15 cellular contexts compared by ENCODE assay signal in the genomic region with DNA sequence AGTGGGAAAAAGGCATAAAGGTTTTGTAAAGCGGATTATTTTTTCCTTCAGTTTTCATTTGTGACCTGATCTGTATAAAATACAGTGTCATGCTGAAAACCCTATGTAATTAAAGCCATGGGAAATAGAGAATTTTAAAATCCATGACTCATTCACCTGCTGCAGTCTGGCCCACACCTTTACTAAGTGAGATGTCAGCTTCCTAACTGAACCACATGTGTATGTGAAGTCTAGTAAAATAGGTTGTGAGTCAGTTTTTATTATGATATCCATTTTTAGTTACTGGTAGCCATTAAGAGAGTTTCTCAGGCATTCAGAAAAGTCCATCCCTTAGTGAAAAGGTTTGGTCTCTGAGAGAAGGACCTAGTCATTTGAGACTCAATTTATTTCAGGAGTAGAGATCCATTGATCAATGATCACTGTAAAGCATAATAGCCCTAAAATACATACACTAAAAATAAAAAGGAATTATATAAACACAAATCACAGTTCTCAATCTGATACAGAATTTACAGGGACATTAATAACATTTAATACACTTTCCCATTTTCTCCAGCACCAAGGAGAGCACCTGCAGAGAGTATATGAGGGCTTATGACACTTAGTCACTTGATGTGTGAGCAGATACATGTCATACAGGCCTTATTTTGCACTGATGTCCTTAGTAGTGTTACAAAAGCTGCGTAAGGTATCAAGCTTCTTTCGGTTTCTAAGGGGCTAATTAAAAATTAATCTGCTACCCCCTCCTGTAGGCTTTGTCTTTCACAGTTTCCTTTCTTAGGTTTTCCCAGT.
DNase-seq lines count a peak whose midpoint lies in the region; ATAC-seq, FAIRE-seq and TF ChIP-seq lines count a peak whose summit lies in the region.
"Had no signal": no experiment of that assay in that cellular context is flagged by ENCODE, and none has a peak within 500 bp of the region (broad histone marks: within the 10 kb centered on the region; RNA-seq: fewer than 3 reads in every experiment).

No MANE protein-coding gene starts in this region.

- RAD21 ChIA-PET in HCT116 (lab: Charles Lee; ENCODE audit: low non-redundant PET in 1 of 2, low total read pairs in 2 of 2, uncharacterized antibody in 2 of 2, unreplicated experiment in 2 of 2): no interaction called here

- H3K4me3 ChIP-seq in HCT116 (replicated peaks in 1 of 2; ENCODE audit: low read depth in 1 of 2, low read length in 2 of 2): no peak overlapping the region
- H3K4me3 ChIP-seq: colonic mucosa, lung had no signal

- no peaks in the 10 kb centered on the region for H3K9me3 ChIP-seq in HCT116 (ENCODE audit: control insufficient read depth in 1 of 2, insufficient read depth in 1 of 2, low read depth in 1 of 2, low read length in 2 of 2)
- H3K9me3 ChIP-seq: colonic mucosa had no signal

- no peak for FAIRE-seq in GM12891 (lab: Jason Lieb, UNC)

- no peak overlapping the region for H3K4me2 ChIP-seq in HCT116 (ENCODE audit: low read length)

- no peaks in the 10 kb centered on the region for H3K9me3 Mint-ChIP-seq in activated CD8-positive, alpha-beta memory T cell treated with anti-CD3 and anti-CD28 coated beads, Interleukin-2, amount 10 ng/mL, durations not matched to agents 7 days and 5 days (ENCODE audit: low read depth)
- H3K9me3 Mint-ChIP-seq: activated T-helper 2 cell treated with anti-CD3 and anti-CD28 coated beads, Interferon-gamma antibody, Interleukin-2, Interleukin-4, amounts not matched to agents 10 μg/mL and 5 μg/mL and 100 μg/mL, durations not matched to agents 14 hours and 24 hours and 36 hours had no signal

- no peaks in the 10 kb centered on the region for H3K9me2 ChIP-seq in HCT116 (ENCODE audit: insufficient read depth)

- H3K27me3 Mint-ChIP-seq in activated CD8-positive, alpha-beta memory T cell treated with anti-CD3 and anti-CD28 coated beads, Interleukin-2, amount 10 ng/mL, durations not matched to agents 7 days and 5 days: no peaks in the 10 kb centered on the region

- no peak overlapping the region for H3K9ac ChIP-seq in HCT116 (ENCODE audit: low read length)

- no peak overlapping the region for H2AFZ ChIP-seq in HCT116 (ENCODE audit: low read depth, low read length, poor library complexity, severe bottlenecking)

- no peak for TF ChIP-seq CTCF in HCT116 (IDR thresholded peaks at IDR 0.05 in 2 of 3, conservative IDR thresholded peaks at IDR 0.05 in 1 of 3; ENCODE audit: borderline replicate concordance in 1 of 3, insufficient read depth in 1 of 3, low read depth in 2 of 3, low read length in 2 of 3)

- H3K4me1 ChIP-seq in HCT116 (ENCODE audit: control insufficient read depth in 1 of 2, insufficient read depth in 2 of 2, low read length in 2 of 2): peaks cover 0 to 7% of the 10 kb centered on the region in 2 experiments; a peak in 2 of 4 replicates
- H3K4me1 ChIP-seq: colonic mucosa had no signal

- H3K27ac ChIP-seq in HCT116 (ENCODE audit: low read depth, low read length): no peak overlapping the region
- H3K27ac ChIP-seq: colonic mucosa had no signal

- no peaks in the 10 kb centered on the region for H3K4me1 Mint-ChIP-seq in activated CD8-positive, alpha-beta memory T cell treated with anti-CD3 and anti-CD28 coated beads, Interleukin-2, amount 10 ng/mL, durations not matched to agents 7 days and 5 days

- POLR2A ChIA-PET in HCT116 (lab: Charles Lee): no interaction called here

- CTCF ChIA-PET in HCT116 (lab: Charles Lee): no interaction called here
- CTCF ChIA-PET in activated CD8-positive, alpha-beta memory T cell treated with anti-CD3 and anti-CD28 coated beads, Interleukin-2, amount 10 ng/mL, durations not matched to agents 7 days and 5 days (lab: Charles Lee): interaction anchor here (1.5 kb wide), 2 partner anchors 11 to 99 kb away, joined by 3 read pairs; no protein-coding TSS in a partner anchor

- no peaks in the 10 kb centered on the region for H4K20me1 ChIP-seq in HCT116 (ENCODE audit: insufficient read depth)

- TF ChIP-seq RAD21 in HCT116 (IDR thresholded peaks at IDR 0.05; ENCODE audit: low read depth): no peak

- no peak overlapping the region for H3K4me3 Mint-ChIP-seq in activated CD8-positive, alpha-beta memory T cell treated with anti-CD3 and anti-CD28 coated beads, Interleukin-2, amount 10 ng/mL, durations not matched to agents 7 days and 5 days

- H3K36me3 Mint-ChIP-seq in activated CD8-positive, alpha-beta memory T cell treated with anti-CD3 and anti-CD28 coated beads, Interleukin-2, amount 10 ng/mL, durations not matched to agents 7 days and 5 days: peaks cover 17% of the 10 kb centered on the region

- no peak overlapping the region for H3K27ac Mint-ChIP-seq in activated CD8-positive, alpha-beta memory T cell treated with anti-CD3 and anti-CD28 coated beads, Interleukin-2, amount 10 ng/mL, durations not matched to agents 7 days and 5 days
- H3K27ac Mint-ChIP-seq: activated T-helper 2 cell treated with anti-CD3 and anti-CD28 coated beads, Interferon-gamma antibody, Interleukin-2, Interleukin-4, amounts not matched to agents 10 μg/mL and 5 μg/mL and 100 μg/mL, durations not matched to agents 14 hours and 24 hours and 36 hours had no signal

- H3K36me3 ChIP-seq in HCT116 (ENCODE audit: control insufficient read depth in 1 of 2, insufficient read depth in 2 of 2, low read length in 2 of 2): no peaks in the 10 kb centered on the region

- TF ChIP-seq POLR2A in HCT116 (IDR thresholded peaks at IDR 0.05; ENCODE audit: borderline replicate concordance, extremely low read depth, insufficient read depth, insufficient read length): no peak
- no peak for TF ChIP-seq POLR2A in GM12891 (IDR thresholded peaks at IDR 0.05; ENCODE audit: low read depth, low read length)

- no peak for ATAC-seq in HCT116
- ATAC-seq in activated CD8-positive, alpha-beta memory T cell treated with anti-CD3 and anti-CD28 coated beads, Interleukin-2, amount 10 ng/mL, durations not matched to agents 7 days and 5 days: no peak

- intact Hi-C loops in HCT116 (cut with micrococcal nuclease): no loop called here

- H3K27me3 ChIP-seq in HCT116 (ENCODE audit: insufficient read depth, low read length): no peaks in the 10 kb centered on the region
- H3K27me3 ChIP-seq: colonic mucosa had no signal

- peaks cover 3% of the 10 kb centered on the region for H3K79me2 ChIP-seq in HCT116 (ENCODE audit: insufficient read depth, low read length)

- DNase-seq in COR-L47 (lab: John Stamatoyannopoulos, UW) (peak; percentile 32), HCT116 (ENCODE audit: low read depth, low spot score) (no peak), NCI-H69 (lab: John Stamatoyannopoulos, UW) (peak; percentile 53), fibroblast of peridontal ligament (ENCODE audit: extremely low read depth) (peak; percentile 8), DMS79 treated with DMSO at 0.1 percent for 48 hours (lab: John Stamatoyannopoulos, UW) (no peak), GM12891 (ENCODE audit: insufficient read length, low spot score) (no peak), DMS153 treated with DMSO at 0.1 percent for 48 hours (lab: John Stamatoyannopoulos, UW; ENCODE audit: unreplicated experiment) (no peak)
- DNase-seq in activated CD8-positive, alpha-beta memory T cell treated with anti-CD3 and anti-CD28 coated beads, Interleukin-2, amount 10 ng/mL, durations not matched to agents 7 days and 5 days: no peak
- DNase-seq: C1 segment of cervical spinal cord; colonic mucosa; glutamatergic neuron; NCI-H2227 treated with DMSO at 0.1 percent for 48 hours; stimulated activated CD4-positive, alpha-beta T cell treated with anti-CD3 and anti-CD28 coated beads, Interleukin-4, amount 100 ng/mL, for 1 hour had no signal

- no TSS peak for BruUV-seq in HCT116 (replicated peaks; lab: Mats Ljungman, UMichigan)

TF ChIP-seq in HCT116, 20 proteins besides CTCF, POLR2A, EP300 and RAD21 (continues in another document):
- TF ChIP-seq SIN3A (IDR thresholded peaks at IDR 0.05; ENCODE audit: low read depth): no peak

TF ChIP-seq in GM12891, 5 proteins besides CTCF, POLR2A, EP300 and RAD21:
- TF ChIP-seq POLR2AphosphoS5 (IDR thresholded peaks at IDR 0.05; ENCODE audit: low read depth, low read length): no peak
- no peak for TF ChIP-seq TAF1 (IDR thresholded peaks at IDR 0.05; ENCODE audit: low read depth, low read length)
- no peak for TF ChIP-seq PAX5 (IDR thresholded peaks at IDR 0.05; ENCODE audit: insufficient read depth, low read length, severe bottlenecking)
- TF ChIP-seq SPI1 (IDR thresholded peaks at IDR 0.05; ENCODE audit: low read depth, low read length): no peak
- TF ChIP-seq POU2F2 (IDR thresholded peaks at IDR 0.05; ENCODE audit: low read depth, low read length): no peak
TF ChIP-seq in GM12891: peak in this region for 0.

Comparison
In these comparisons a context has a peak if more than half of its experiments do, and no peak if none do; other contexts are left out.
1. DNase-seq: peak in COR-L47 (single experiment), NCI-H69 (single experiment) and fibroblast of peridontal ligament (single experiment); none in HCT116 (single experiment), activated CD8-positive, alpha-beta memory T cell treated with anti-CD3 and anti-CD28 coated beads, Interleukin-2, amount 10 ng/mL, durations not matched to agents 7 days and 5 days (single experiment), DMS79 treated with DMSO at 0.1 percent for 48 hours (single experiment), GM12891 (single experiment) and DMS153 treated with DMSO at 0.1 percent for 48 hours (single experiment).